ENCODE assay signal across 31 cellular contexts in genomic region chr2:16120591-16120990, GRCh38.
"Had no signal": no experiment of that assay in that cellular context is flagged by ENCODE, and none has a peak within 500 bp of the region (broad histone marks: within the 10 kb centered on the region; RNA-seq: fewer than 3 reads in every experiment).

No MANE protein-coding gene starts in this region.

- H3K27ac Mint-ChIP-seq: activated CD4-positive, alpha-beta memory T cell treated with anti-CD3 and anti-CD28 coated beads, Interleukin-2, amount 10 ng/mL, durations not matched to agents 7 days and 5 days; activated CD8-positive, alpha-beta memory T cell treated with anti-CD3 and anti-CD28 coated beads, Interleukin-2, amount 10 ng/mL, durations not matched to agents 7 days and 5 days; activated naive CD8-positive, alpha-beta T cell treated with anti-CD3 and anti-CD28 coated beads for 36 hours had no signal

- H3K27me3 ChIP-seq: cardiac muscle cell had no signal

- H3K27ac ChIP-seq: cardiac muscle cell, PC-9, RWPE1, WERI-Rb-1 had no signal

- H3K27me3 Mint-ChIP-seq: activated CD4-positive, alpha-beta memory T cell treated with anti-CD3 and anti-CD28 coated beads, Interleukin-2, amount 10 ng/mL, durations not matched to agents 7 days and 5 days; activated CD8-positive, alpha-beta memory T cell treated with anti-CD3 and anti-CD28 coated beads, Interleukin-2, amount 10 ng/mL, durations not matched to agents 7 days and 5 days; activated naive CD8-positive, alpha-beta T cell treated with anti-CD3 and anti-CD28 coated beads for 36 hours; central memory CD8-positive, alpha-beta T cell had no signal

- ATAC-seq: activated CD8-positive, alpha-beta memory T cell treated with anti-CD3 and anti-CD28 coated beads, Interleukin-2, amount 10 ng/mL, durations not matched to agents 7 days and 5 days; Right ventricle myocardium inferior had no signal

- H3K4me1 Mint-ChIP-seq: activated CD4-positive, alpha-beta memory T cell treated with anti-CD3 and anti-CD28 coated beads, Interleukin-2, amount 10 ng/mL, durations not matched to agents 7 days and 5 days; activated CD8-positive, alpha-beta memory T cell treated with anti-CD3 and anti-CD28 coated beads, Interleukin-2, amount 10 ng/mL, durations not matched to agents 7 days and 5 days; activated naive CD8-positive, alpha-beta T cell treated with anti-CD3 and anti-CD28 coated beads for 36 hours; central memory CD8-positive, alpha-beta T cell had no signal

- H3K36me3 Mint-ChIP-seq: activated CD8-positive, alpha-beta memory T cell treated with anti-CD3 and anti-CD28 coated beads, Interleukin-2, amount 10 ng/mL, durations not matched to agents 7 days and 5 days; activated naive CD8-positive, alpha-beta T cell treated with anti-CD3 and anti-CD28 coated beads for 36 hours had no signal

- H3K4me3 Mint-ChIP-seq: activated CD4-positive, alpha-beta memory T cell treated with anti-CD3 and anti-CD28 coated beads, Interleukin-2, amount 10 ng/mL, durations not matched to agents 7 days and 5 days; activated CD8-positive, alpha-beta memory T cell treated with anti-CD3 and anti-CD28 coated beads, Interleukin-2, amount 10 ng/mL, durations not matched to agents 7 days and 5 days; activated naive CD8-positive, alpha-beta T cell treated with anti-CD3 and anti-CD28 coated beads for 36 hours; central memory CD8-positive, alpha-beta T cell had no signal

- H3K9me3 Mint-ChIP-seq: activated CD4-positive, alpha-beta memory T cell treated with anti-CD3 and anti-CD28 coated beads, Interleukin-2, amount 10 ng/mL, durations not matched to agents 7 days and 5 days; activated naive CD8-positive, alpha-beta T cell treated with anti-CD3 and anti-CD28 coated beads for 36 hours; central memory CD8-positive, alpha-beta T cell had no signal

- H3K4me3 ChIP-seq: cardiac muscle cell, PC-9 had no signal

- H3K36me3 ChIP-seq: cardiac muscle cell, WERI-Rb-1 had no signal

- DNase-seq: activated CD4-positive, alpha-beta memory T cell treated with anti-CD3 and anti-CD28 coated beads, Interleukin-2, amount 10 ng/mL, durations not matched to agents 7 days and 5 days; activated CD4-positive, alpha-beta T cell treated with anti-CD3 and anti-CD28 coated beads for 1 hour; activated CD4-positive, alpha-beta T cell treated with anti-CD3 and anti-CD28 coated beads for 48 hours; activated CD4-positive, CD25-positive, alpha-beta regulatory T cell; activated CD8-positive, alpha-beta memory T cell treated with anti-CD3 and anti-CD28 coated beads for 24 hours; activated CD8-positive, alpha-beta memory T cell treated with anti-CD3 and anti-CD28 coated beads, Interleukin-2, amount 10 ng/mL, durations not matched to agents 7 days and 5 days; activated CD8-positive, alpha-beta memory T cell treated with anti-CD3 and anti-CD28 coated beads, Interleukin-2, amount 50 U/mL, for 48 hours; activated effector memory CD4-positive, alpha-beta T cell treated with anti-CD3 and anti-CD28 coated beads, Interleukin-2, amount 50 U/mL, for 16 hours; activated naive CD4-positive, alpha-beta T cell; activated naive CD4-positive, alpha-beta T cell treated with anti-CD3 and anti-CD28 coated beads, Interleukin-2, amount 50 U/mL, for 16 hours; activated naive CD8-positive, alpha-beta T cell treated with anti-CD3 and anti-CD28 coated beads for 36 hours; activated T-cell treated with anti-CD3 and anti-CD28 coated beads, Interleukin-2, amount 50 U/mL, for 48 hours; amniotic stem cell; aorta; NCI-H1105; NCI-H1417 treated with DMSO at 0.1 percent for 48 hours; NCI-H187 treated with DMSO at 0.1 percent for 48 hours; NCI-H2081 treated with DMSO at 0.1 percent for 48 hours; NCI-H345; NCI-H524 treated with DMSO at 0.1 percent for 48 hours; PC-9; SIG-M5; SW 1271; T-helper 1 cell; T-helper 2 cell; T-helper 9 cell; WERI-Rb-1 had no signal

- H3K4me2 ChIP-seq: PC-9 had no signal

- H2AFZ ChIP-seq: PC-9 had no signal
